In genomic region chr9:87275039-87275725, GRCh38 we compare ENCODE assay signal across 17 cellular contexts.
"Had no signal": no experiment of that assay in that cellular context is flagged by ENCODE, and none has a peak within 500 bp of the region (broad histone marks: within the 10 kb centered on the region; RNA-seq: fewer than 3 reads in every experiment).

No MANE protein-coding gene starts in this region.

- H3K9me3 ChIP-seq: body of pancreas, esophagus squamous epithelium, tibial nerve had no signal

- H3K27me3 ChIP-seq: body of pancreas, foreskin keratinocyte, tibial nerve had no signal

- ATAC-seq: activated CD4-positive, CD25-positive, alpha-beta regulatory T cell treated with anti-CD3 and anti-CD28 coated beads, Interleukin-2, amount 50 U/mL, for 24 hours; body of pancreas; foreskin keratinocyte; T-cell had no signal

- H3K4me3 Mint-ChIP-seq: activated T-helper 1 cell treated with anti-CD3 and anti-CD28 coated beads, Interleukin-12 subunit alpha, Interleukin-12 subunit beta, Interleukin-2, Interleukin-4 antibody, amounts not matched to agents 30 ng/mL and 10 ng/mL and 1 ng/mL, durations not matched to agents 14 hours and 24 hours and 36 hours; T-cell had no signal

- H3K27ac Mint-ChIP-seq: activated T-helper 1 cell treated with anti-CD3 and anti-CD28 coated beads, Interleukin-12 subunit alpha, Interleukin-12 subunit beta, Interleukin-2, Interleukin-4 antibody, amounts not matched to agents 30 ng/mL and 10 ng/mL and 1 ng/mL, durations not matched to agents 14 hours and 24 hours and 36 hours had no signal

- H3K9me3 Mint-ChIP-seq: T-cell had no signal

- H3K4me3 ChIP-seq: body of pancreas, coronary artery, esophagus squamous epithelium, tibial nerve had no signal

- DNase-seq: activated naive CD4-positive, alpha-beta T cell; body of pancreas; caudate nucleus; effector CD8-positive, alpha-beta T cell; esophagus squamous epithelium; foreskin keratinocyte; retina; small intestine; stimulated activated CD4-positive, alpha-beta T cell treated with anti-CD3 and anti-CD28 coated beads, Interleukin-4, amount 100 ng/mL, for 24 hours; stimulated activated naive CD4-positive, alpha-beta T cell; T-cell; T-helper 9 cell had no signal

- H3K27ac ChIP-seq: body of pancreas, coronary artery, esophagus squamous epithelium, foreskin keratinocyte, tibial nerve had no signal

- H3K36me3 ChIP-seq: esophagus squamous epithelium, tibial nerve had no signal

- FAIRE-seq: endothelial cell of umbilical vein, small intestine had no signal

- H3K36me3 Mint-ChIP-seq: T-cell had no signal
